Comparison of ENCODE assay signal across 9 cellular contexts in genomic region chr10:5809541-5810154, GRCh38. TPM values are rescaled to one million over a fixed set of nuclear protein-coding genes. Genes with fewer than 3 reads are reported as not detected.
DNase-seq lines count a peak whose midpoint lies in the region; ATAC-seq and TF ChIP-seq lines count a peak whose summit lies in the region.
"Had no signal": no experiment of that assay in that cellular context is flagged by ENCODE, and none has a peak within 500 bp of the region (broad histone marks: within the 10 kb centered on the region; RNA-seq: fewer than 3 reads in every experiment).

No MANE protein-coding gene starts in this region.

- H3K27ac ChIP-seq in MM.1S (ENCODE audit: low read length) = no peak overlapping the region
- peak overlapping the region in 1 of 2 donors; percentile 8 for H3K27ac ChIP-seq in coronary artery
- peak overlapping the region in 2 of 59 donors; percentile 26 to 47 for H3K27ac ChIP-seq in dorsolateral prefrontal cortex

- no peaks in the 10 kb centered on the region for H3K9me2 ChIP-seq in MM.1S (replicated peaks; ENCODE audit: insufficient read depth, low read length)

- intact Hi-C loops in Caco-2 (cut with micrococcal nuclease; ENCODE audit: unreplicated experiment) = no loop called here
- intact Hi-C loops in dorsolateral prefrontal cortex (cut with DNase I) = loop anchor here (5.0 kb wide), 3 partner anchors 63 to 117 kb away; partner anchors contain the start of gene ANKRD16 (in 2 of the 2)

- no peak overlapping the region; the same call in 1 of the 2 replicates for H3K9ac ChIP-seq in MM.1S (ENCODE audit: low read length)

- H3K36me3 ChIP-seq in Caco-2 (ENCODE audit: control insufficient read depth, insufficient read depth, low read length) = peaks cover 2% of the 10 kb centered on the region; the same call in 1 of the 2 replicates
- H3K36me3 ChIP-seq in MM.1S (replicated peaks; ENCODE audit: insufficient read depth, low read length) = no peaks in the 10 kb centered on the region; the same call in 1 of the 2 replicates

- CTCF ChIA-PET in Caco-2 (lab: Charles Lee) = no interaction called here

- H3K27me3 ChIP-seq in Caco-2 (replicated peaks; ENCODE audit: control insufficient read depth, insufficient read depth, low read length) (no peaks in the 10 kb centered on the region), MM.1S (replicated peaks; ENCODE audit: insufficient read depth, low read length) (no peaks in the 10 kb centered on the region), dorsolateral prefrontal cortex (no peaks in the 10 kb centered on the region)

- H3K4me2 ChIP-seq in MM.1S (ENCODE audit: low read depth, low read length) = peak overlapping the region; percentile 81

- no TSS peak for BruUV-seq in Caco-2 (replicated peaks; lab: Mats Ljungman, UMichigan)

- peaks cover 31% of the 10 kb centered on the region for H3K4me1 ChIP-seq in Caco-2
- peaks cover 26% of the 10 kb centered on the region for H3K4me1 ChIP-seq in MM.1S (ENCODE audit: low read length)

- peaks cover 17% of the 10 kb centered on the region; the same call in 1 of the 2 replicates for H3F3A ChIP-seq in MM.1S (ENCODE audit: insufficient read depth, low read length)

- no peak for ATAC-seq in GM18868 (IDR thresholded peaks at IDR 0.05; ENCODE audit: unreplicated experiment)

- DNase-seq in Caco-2 (no peak), MM.1S (peak; percentile 39), coronary artery (ENCODE audit: low spot score) (no peak), NCI-H2171 (lab: John Stamatoyannopoulos, UW) (no peak), NCI-H524 treated with DMSO at 0.1 percent for 48 hours (lab: John Stamatoyannopoulos, UW) (no peak), dorsolateral prefrontal cortex (no peak)
- DNase-seq: H9 had no signal

- no peak overlapping the region for H2AFZ ChIP-seq in MM.1S (ENCODE audit: low read length)

- no peaks in the 10 kb centered on the region for H3K9me3 Mint-ChIP-seq in Caco-2 (ENCODE audit: unreplicated experiment)
- no peaks in the 10 kb centered on the region for H3K9me3 Mint-ChIP-seq in nephron
- H3K9me3 Mint-ChIP-seq: H9 had no signal

- H3K4me3 Mint-ChIP-seq in Caco-2 (ENCODE audit: unreplicated experiment) (peak overlapping the region; percentile 65), nephron (peak overlapping the region; percentile 5 to 91 (median 19))

- H3K9me3 ChIP-seq in Caco-2 = no peaks in the 10 kb centered on the region
- H3K9me3 ChIP-seq in MM.1S (replicated peaks; ENCODE audit: insufficient read depth, low read length) = no peaks in the 10 kb centered on the region

- H3K4me3 ChIP-seq in Caco-2 (ENCODE audit: low read depth, low read length) (no peak overlapping the region), MM.1S (ENCODE audit: low read length) (0 out of 2 replicates have a peak overlapping the region, but pooled peaks have one; percentile 13), coronary artery (peak overlapping the region; percentile 17), dorsolateral prefrontal cortex (peak overlapping the region in 7 of 59 donors; percentile 9 to 94 (median 22))

- H3K27me3 Mint-ChIP-seq in Caco-2 (ENCODE audit: insufficient read depth, unreplicated experiment) (no peaks in the 10 kb centered on the region), nephron (ENCODE audit: low read depth) (no peaks in the 10 kb centered on the region)

- POLR2A ChIA-PET in Caco-2 (lab: Charles Lee) = interaction anchor here (0.6 to 1.1 kb wide), 2 partner anchors 8 to 80 kb away, joined by 3 to 4 read pairs; partner anchors contain the start of genes ANKRD16 and FBH1

- H3K36me3 Mint-ChIP-seq in Caco-2 (ENCODE audit: insufficient read depth, unreplicated experiment) = peaks cover 91% of the 10 kb centered on the region
- peaks cover 21% of the 10 kb centered on the region for H3K36me3 Mint-ChIP-seq in nephron (ENCODE audit: low read depth)

- TF ChIP-seq CTCF in Caco-2 (IDR thresholded peaks at IDR 0.05; ENCODE audit: insufficient read depth in 1 of 2, low read depth in 1 of 2, low read length in 1 of 2, severe bottlenecking in 1 of 2, unreplicated experiment in 1 of 2) = no peak
- TF ChIP-seq CTCF in MM.1S (IDR thresholded peaks at IDR 0.05; ENCODE audit: low read length) = no peak
- no peak for TF ChIP-seq CTCF in coronary artery (IDR thresholded peaks at IDR 0.05)
- TF ChIP-seq CTCF in nephron (IDR thresholded peaks at IDR 0.05; ENCODE audit: unreplicated experiment in 3 of 3) = no peak
- no peak for TF ChIP-seq CTCF in dorsolateral prefrontal cortex (IDR thresholded peaks at IDR 0.05 in 54 of 56, conservative IDR thresholded peaks at IDR 0.05 in 2 of 56; ENCODE audit: low read depth in 1 of 56, partially characterized antibody in 56 of 56)

- H3K27ac Mint-ChIP-seq in Caco-2 (ENCODE audit: unreplicated experiment) = peak overlapping the region; percentile 2
- peak overlapping the region in 2 of 3 experiments; percentile 2 to 11 for H3K27ac Mint-ChIP-seq in nephron

- H4K20me1 ChIP-seq in MM.1S (ENCODE audit: insufficient read depth, low read length) = peaks cover 51% of the 10 kb centered on the region

- H3K79me2 ChIP-seq in MM.1S (ENCODE audit: low read length) = peaks cover 86% of the 10 kb centered on the region

- H3K4me1 Mint-ChIP-seq in Caco-2 (ENCODE audit: low read depth, unreplicated experiment) (peaks cover 15% of the 10 kb centered on the region), nephron (peaks cover 54% of the 10 kb centered on the region)

RNA-seq across cellular contexts. Expression of gene GDI2, which starts 3.6 kb away (rescaled TPM):
- total RNA-seq in Caco-2 (2022) = 436 and 446 TPM in 2 replicates
- 100 to 1,000 TPM in 108 of 120 experiments, 10 to 100 TPM in 12; 73.4 to 149 (median 121) TPM for total RNA-seq in dorsolateral prefrontal cortex
